9 cellular contexts compared by ENCODE assay signal in genomic region chr12:66901136-66901932, GRCh38.
A peak's percentile ranks its signal among the peaks of the same experiment; 100 is the strongest.
DNase-seq lines count a peak whose midpoint lies in the region; ATAC-seq and TF ChIP-seq lines count a peak whose summit lies in the region.
"Had no signal": no experiment of that assay in that cellular context is flagged by ENCODE, and none has a peak within 500 bp of the region (broad histone marks: within the 10 kb centered on the region; RNA-seq: fewer than 3 reads in every experiment).

No MANE protein-coding gene starts in this region.

- H3K27ac ChIP-seq in thyroid gland = no peak overlapping the region
- H3K27ac ChIP-seq: WERI-Rb-1 had no signal

- ATAC-seq in GM19452 (IDR thresholded peaks at IDR 0.05; ENCODE audit: unreplicated experiment) = peak; percentile 89
- ATAC-seq in HG03108 (IDR thresholded peaks at IDR 0.05; ENCODE audit: unreplicated experiment) = peak; percentile 93
- peak; percentile 70 for ATAC-seq in activated CD8-positive, alpha-beta T cell treated with anti-CD3 and anti-CD28 coated beads for 36 hours

- peaks cover 0 to 3% of the 10 kb centered on the region in 2 donors for H3K4me1 ChIP-seq in thyroid gland

- no peaks in the 10 kb centered on the region for H3K9me3 Mint-ChIP-seq in activated CD8-positive, alpha-beta T cell treated with anti-CD3 and anti-CD28 coated beads for 36 hours
- no peaks in the 10 kb centered on the region for H3K9me3 Mint-ChIP-seq in nephron progenitor cell

- H3K4me1 Mint-ChIP-seq in activated CD8-positive, alpha-beta T cell treated with anti-CD3 and anti-CD28 coated beads for 36 hours (ENCODE audit: low read depth) = peaks cover 27% of the 10 kb centered on the region
- peaks cover 11% of the 10 kb centered on the region for H3K4me1 Mint-ChIP-seq in nephron progenitor cell

- CTCF ChIA-PET in GM10248 (lab: Yijun Ruan, JAX) = interaction anchor here (0.7 to 1.2 kb wide), 3 partner anchors 13 to 44 kb away, joined by 3 read pairs; no protein-coding TSS in a partner anchor
- CTCF ChIA-PET in activated CD8-positive, alpha-beta T cell treated with anti-CD3 and anti-CD28 coated beads for 36 hours (lab: Charles Lee) = interaction anchor here (0.7 kb wide), 1 partner anchor 48 kb away, joined by 3 read pairs; no protein-coding TSS in a partner anchor

- intact Hi-C loops in activated CD8-positive, alpha-beta T cell treated with anti-CD3 and anti-CD28 coated beads for 36 hours (cut with micrococcal nuclease) = no loop called here
- intact Hi-C loops in thyroid gland (cut with DNase I) = no loop called here

- TF ChIP-seq POLR2A in thyroid gland (IDR thresholded peaks at IDR 0.05) = no peak

- DNase-seq in GM10248 (ENCODE audit: extremely low spot score) (peak; percentile 38), AG08396 (ENCODE audit: low spot score) (no peak), nephron progenitor cell (no peak), thyroid gland (no peak), NCI-H748 treated with DMSO at 0.1 percent for 48 hours (lab: John Stamatoyannopoulos, UW) (no peak)
- DNase-seq in activated CD8-positive, alpha-beta T cell treated with anti-CD3 and anti-CD28 coated beads for 36 hours = peak; percentile 4
- DNase-seq: WERI-Rb-1 had no signal

- H3K27ac Mint-ChIP-seq in activated CD8-positive, alpha-beta T cell treated with anti-CD3 and anti-CD28 coated beads for 36 hours = peak overlapping the region; percentile 2
- H3K27ac Mint-ChIP-seq in nephron progenitor cell = no peak overlapping the region

- H3K36me3 Mint-ChIP-seq in activated CD8-positive, alpha-beta T cell treated with anti-CD3 and anti-CD28 coated beads for 36 hours (ENCODE audit: low read depth) = no peaks in the 10 kb centered on the region
- H3K36me3 Mint-ChIP-seq in nephron progenitor cell (ENCODE audit: low read depth) = no peaks in the 10 kb centered on the region

- H3K4me3 Mint-ChIP-seq in activated CD8-positive, alpha-beta T cell treated with anti-CD3 and anti-CD28 coated beads for 36 hours = no peak overlapping the region
- H3K4me3 Mint-ChIP-seq in nephron progenitor cell = no peak overlapping the region

- no peaks in the 10 kb centered on the region for H3K36me3 ChIP-seq in thyroid gland
- H3K36me3 ChIP-seq: WERI-Rb-1 had no signal

- H3K27me3 ChIP-seq in thyroid gland = no peaks in the 10 kb centered on the region

- no peaks in the 10 kb centered on the region for H3K27me3 Mint-ChIP-seq in activated CD8-positive, alpha-beta T cell treated with anti-CD3 and anti-CD28 coated beads for 36 hours
- peaks cover 6% of the 10 kb centered on the region for H3K27me3 Mint-ChIP-seq in nephron progenitor cell (ENCODE audit: low read depth, poor library complexity)

- 66 to 86% methylated on average over 4 of the region's 4 CpGs for WGBS in thyroid gland, 2 donors

- H3K4me3 ChIP-seq in thyroid gland (replicated peaks in 1 of 3) = no peak overlapping the region

- POLR2A ChIA-PET in GM10248 (lab: Yijun Ruan, JAX) = no interaction called here
- POLR2A ChIA-PET in activated CD8-positive, alpha-beta T cell treated with anti-CD3 and anti-CD28 coated beads for 36 hours (lab: Charles Lee) = no interaction called here

- TF ChIP-seq CTCF in GM10248 (IDR thresholded peaks at IDR 0.05; ENCODE audit: control extremely low read depth, extremely low read depth, low read depth, missing control alignments) (no peak), nephron progenitor cell (IDR thresholded peaks at IDR 0.05) (no peak), thyroid gland (IDR thresholded peaks at IDR 0.05) (no peak)
- TF ChIP-seq CTCF in activated CD8-positive, alpha-beta T cell treated with anti-CD3 and anti-CD28 coated beads for 36 hours (IDR thresholded peaks at IDR 0.05) = no peak

- H3K9me3 ChIP-seq in thyroid gland = no peaks in the 10 kb centered on the region

Comparison
In these comparisons a context has a peak if more than half of its experiments do, and no peak if none do; other contexts are left out.
1. DNase-seq: peak in GM10248 (single experiment) and activated CD8-positive, alpha-beta T cell treated with anti-CD3 and anti-CD28 coated beads for 36 hours (single experiment); none in AG08396 (single experiment), nephron progenitor cell (single experiment), thyroid gland (0 of 2) and NCI-H748 treated with DMSO at 0.1 percent for 48 hours (single experiment).
2. Peak in every context shown above with its lines, with median percentiles within 50 percentile points of each other: ATAC-seq.